In genomic region chr2:195998070-195998469, GRCh38 we compare ENCODE assay signal across 3 cellular contexts.
"Had no signal": no experiment of that assay in that cellular context is flagged by ENCODE, and none has a peak within 500 bp of the region (broad histone marks: within the 10 kb centered on the region; RNA-seq: fewer than 3 reads in every experiment).

No MANE protein-coding gene starts in this region.

- DNase-seq: GDM1, GF-D8 had no signal

- ATAC-seq: GM12878 had no signal

- H3K4me3 ChIP-seq: GM12878 had no signal
